In the genomic region with DNA sequence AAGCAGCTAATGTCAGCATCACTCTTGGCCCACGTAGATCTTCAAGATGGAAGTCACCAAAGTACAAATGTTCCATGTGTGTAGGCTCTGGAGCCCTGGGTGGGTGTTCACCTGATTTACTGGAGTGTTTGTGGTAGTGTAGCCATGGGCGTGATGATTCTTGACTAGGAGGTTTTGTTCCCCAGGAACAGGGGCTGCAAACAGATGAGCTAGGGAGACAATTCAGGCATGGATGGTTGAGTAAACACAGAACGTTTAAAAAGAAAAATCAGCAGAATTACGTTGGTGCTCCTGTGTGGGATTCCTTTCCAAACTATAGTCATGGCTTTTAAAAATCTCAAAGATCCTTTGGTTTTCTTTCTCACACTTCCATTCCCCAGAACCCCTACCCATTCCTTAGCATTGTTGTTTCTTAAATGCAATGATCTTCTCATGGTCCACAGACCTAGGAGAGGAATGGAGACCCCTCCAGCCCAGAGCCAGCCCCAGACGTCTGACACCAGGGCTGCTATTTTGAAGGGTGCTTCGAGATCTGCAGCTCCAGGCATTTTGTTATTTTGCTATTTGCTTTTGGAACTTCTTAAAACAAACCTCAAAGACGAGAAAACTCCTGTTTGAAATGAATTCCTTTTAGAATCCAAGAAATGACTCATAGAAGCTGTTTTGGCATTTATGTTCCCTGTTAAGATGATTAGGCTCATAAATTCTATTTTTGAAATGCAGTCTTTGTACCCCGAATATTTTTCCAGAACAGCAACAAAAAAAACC, we compare ENCODE assay signal across 9 cellular contexts.
DNase-seq lines count a peak whose midpoint lies in the region; ATAC-seq and TF ChIP-seq lines count a peak whose summit lies in the region.
"Had no signal": no experiment of that assay in that cellular context is flagged by ENCODE, and none has a peak within 500 bp of the region (broad histone marks: within the 10 kb centered on the region; RNA-seq: fewer than 3 reads in every experiment).

No MANE protein-coding gene starts in this region.

- no peaks in the 10 kb centered on the region for H3K27me3 Mint-ChIP-seq in mesothelial cell of epicardium (ENCODE audit: low read depth)
- H3K27me3 Mint-ChIP-seq in activated CD4-positive, alpha-beta T cell treated with anti-CD3 and anti-CD28 coated beads, Interleukin-2, amount 10 ng/mL, durations not matched to agents 7 days and 5 days = peaks cover 17% of the 10 kb centered on the region

- H3K9me3 ChIP-seq in upper lobe of left lung = no peaks in the 10 kb centered on the region

- POLR2A ChIA-PET in activated CD4-positive, alpha-beta T cell treated with anti-CD3 and anti-CD28 coated beads, Interleukin-2, amount 10 ng/mL, durations not matched to agents 7 days and 5 days (lab: Charles Lee) = no interaction called here

- H3K36me3 ChIP-seq in upper lobe of left lung = no peaks in the 10 kb centered on the region

- WGBS in upper lobe of left lung, 2 donors = 39 to 54% methylated on average over 8 of the region's 8 CpGs

- no peak for TF ChIP-seq CTCF in mesothelial cell of epicardium (IDR thresholded peaks at IDR 0.05; ENCODE audit: unreplicated experiment)
- no peak for TF ChIP-seq CTCF in upper lobe of left lung (IDR thresholded peaks at IDR 0.05)

- peak overlapping the region; percentile 76 for H3K27ac ChIP-seq in caudate nucleus (ENCODE audit: low read depth, low read length)
- H3K27ac ChIP-seq in upper lobe of left lung = peak overlapping the region in 3 of 4 donors; percentile 45 to 62 (median 48)

- H3K4me1 Mint-ChIP-seq in mesothelial cell of epicardium = peaks cover 27% of the 10 kb centered on the region
- H3K4me1 Mint-ChIP-seq in activated CD4-positive, alpha-beta T cell treated with anti-CD3 and anti-CD28 coated beads, Interleukin-2, amount 10 ng/mL, durations not matched to agents 7 days and 5 days = peaks cover 2% of the 10 kb centered on the region

- no peaks in the 10 kb centered on the region for H3K27me3 ChIP-seq in upper lobe of left lung

- H3K36me3 Mint-ChIP-seq in mesothelial cell of epicardium = no peaks in the 10 kb centered on the region
- H3K36me3 Mint-ChIP-seq in activated CD4-positive, alpha-beta T cell treated with anti-CD3 and anti-CD28 coated beads, Interleukin-2, amount 10 ng/mL, durations not matched to agents 7 days and 5 days (ENCODE audit: low read depth) = no peaks in the 10 kb centered on the region

- no peak for TF ChIP-seq EP300 in upper lobe of left lung (IDR thresholded peaks at IDR 0.05)

- H3K4me1 ChIP-seq in upper lobe of left lung = peaks cover 5 to 21% (median 12%) of the 10 kb centered on the region in 4 donors

- H3K4me3 Mint-ChIP-seq in mesothelial cell of epicardium = no peak overlapping the region
- no peak overlapping the region for H3K4me3 Mint-ChIP-seq in activated CD4-positive, alpha-beta T cell treated with anti-CD3 and anti-CD28 coated beads, Interleukin-2, amount 10 ng/mL, durations not matched to agents 7 days and 5 days
- H3K4me3 Mint-ChIP-seq: stimulated activated naive CD8-positive, alpha-beta T cell treated with anti-CD3 and anti-CD28 coated beads, Interleukin-15, Interleukin-2, amounts not matched to agents 100 ng/mL and 50 ng/mL, for 24 hours had no signal

- peak; percentile 73 for DNase-seq in LoVo (ENCODE audit: low spot score)
- DNase-seq in caudate nucleus (lab: John Stamatoyannopoulos, UW) = no peak
- DNase-seq in mesothelial cell of epicardium (ENCODE audit: low spot score in 2 of 2, unreplicated experiment in 2 of 2) = no peak
- DNase-seq in upper lobe of left lung = peak in 1 of 2 donors; percentile 7
- no peak for DNase-seq in SIG-M5 treated with dmso at 0.1 percent for 504 hours (lab: John Stamatoyannopoulos, UW; ENCODE audit: unreplicated experiment)
- DNase-seq in activated CD4-positive, alpha-beta T cell treated with anti-CD3 and anti-CD28 coated beads, Interleukin-2, amount 10 ng/mL, durations not matched to agents 7 days and 5 days = no peak
- DNase-seq in amygdala (lab: John Stamatoyannopoulos, UW) = no peak
- DNase-seq: T-helper 9 cell had no signal

- H3K4me3 ChIP-seq in upper lobe of left lung = no peak overlapping the region

- ATAC-seq in upper lobe of left lung (ENCODE audit: low FRiP score in 2 of 2) = no peak

- peak overlapping the region; percentile 87 for H3K27ac Mint-ChIP-seq in mesothelial cell of epicardium
- no peak overlapping the region for H3K27ac Mint-ChIP-seq in activated CD4-positive, alpha-beta T cell treated with anti-CD3 and anti-CD28 coated beads, Interleukin-2, amount 10 ng/mL, durations not matched to agents 7 days and 5 days
- H3K27ac Mint-ChIP-seq: stimulated activated naive CD8-positive, alpha-beta T cell treated with anti-CD3 and anti-CD28 coated beads, Interleukin-15, Interleukin-2, amounts not matched to agents 100 ng/mL and 50 ng/mL, for 24 hours had no signal

- H3K9me3 Mint-ChIP-seq in mesothelial cell of epicardium = peaks cover 12% of the 10 kb centered on the region
- H3K9me3 Mint-ChIP-seq in activated CD4-positive, alpha-beta T cell treated with anti-CD3 and anti-CD28 coated beads, Interleukin-2, amount 10 ng/mL, durations not matched to agents 7 days and 5 days = peaks cover 5% of the 10 kb centered on the region

- no peak for TF ChIP-seq POLR2A in upper lobe of left lung (IDR thresholded peaks at IDR 0.05)

- CTCF ChIA-PET in activated CD4-positive, alpha-beta T cell treated with anti-CD3 and anti-CD28 coated beads, Interleukin-2, amount 10 ng/mL, durations not matched to agents 7 days and 5 days (lab: Charles Lee) = interaction anchor here (1.0 to 1.7 kb wide), 2 partner anchors 8 to 9 kb away, joined by 3 to 4 read pairs; no protein-coding TSS in a partner anchor
